9 cellular contexts compared by ENCODE assay signal in genomic region chr1:228212415-228212965, GRCh38. TPM values are rescaled to one million over a fixed set of nuclear protein-coding genes. Genes with fewer than 3 reads are reported as not detected.
DNase-seq lines count a peak whose midpoint lies in the region; ATAC-seq and TF ChIP-seq lines count a peak whose summit lies in the region.
"Had no signal": no experiment of that assay in that cellular context is flagged by ENCODE, and none has a peak within 500 bp of the region (broad histone marks: within the 10 kb centered on the region; RNA-seq: fewer than 3 reads in every experiment).

No MANE protein-coding gene starts in this region.

- H3K36me3 Mint-ChIP-seq in WTC11, result peaks cover 10% of the 10 kb centered on the region

- H3K4me3 ChIP-seq in iPS-18c (ENCODE audit: insufficient read depth, low read depth, low read length) (peak overlapping the region; percentile 52), spleen (peak overlapping the region in 7 of 8 donors; percentile 44 to 75 (median 53)), brain microvascular endothelial cell (ENCODE audit: low read depth, low read length) (no peak overlapping the region)
- H3K4me3 ChIP-seq: mucosa of descending colon had no signal

- no peaks in the 10 kb centered on the region for H3K4me1 Mint-ChIP-seq in WTC11

- DNase-seq in DMS53 (lab: John Stamatoyannopoulos, UW), result peak; percentile 76
- no peak for DNase-seq in DMS53 treated with DMSO at 0.1 percent for 48 hours (lab: John Stamatoyannopoulos, UW; ENCODE audit: unreplicated experiment)
- DNase-seq in WTC11 (ENCODE audit: low spot score), result peak; percentile 50
- peak; percentile 81 for DNase-seq in spleen
- DNase-seq in brain microvascular endothelial cell, result no peak

- peaks cover 0 to 40% (median 16%) of the 10 kb centered on the region in 6 donors for H3K4me1 ChIP-seq in spleen

- TF ChIP-seq POLR2A in spleen (IDR thresholded peaks at IDR 0.05), result no peak

- H3K9me3 ChIP-seq in iPS-18c (ENCODE audit: control insufficient read depth, insufficient read depth, low read length), result no peaks in the 10 kb centered on the region
- H3K9me3 ChIP-seq in spleen, result no peaks in the 10 kb centered on the region
- H3K9me3 ChIP-seq: mucosa of descending colon had no signal

- in situ Hi-C loops in brain microvascular endothelial cell (cut with HindIII; ENCODE audit: low pct_ligation_motif_present, low sequenced_read_pairs), result no loop called here

- TF ChIP-seq CTCF in WTC11 (IDR thresholded peaks at IDR 0.05) (no peak), spleen (IDR thresholded peaks at IDR 0.05 in 8 of 11, conservative IDR thresholded peaks at IDR 0.05 in 3 of 11) (no peak), brain microvascular endothelial cell (IDR thresholded peaks at IDR 0.05; ENCODE audit: low read depth, low read length, missing control alignments) (no peak)

- WGBS in spleen, 5 donors, result 31 to 68% (median 45%) methylated on average over 52 to 66 of the region's 66 CpGs

- H3K27ac Mint-ChIP-seq in WTC11, result no peak overlapping the region

- peaks cover 0 to 14% (median 6%) of the 10 kb centered on the region in 6 donors for H3K36me3 ChIP-seq in spleen
- no peaks in the 10 kb centered on the region for H3K36me3 ChIP-seq in brain microvascular endothelial cell (replicated peaks)

- peak; percentile 15 for ATAC-seq in WTC11
- ATAC-seq in HG02970 (IDR thresholded peaks at IDR 0.05; ENCODE audit: low FRiP score, unreplicated experiment), result no peak
- no peak for ATAC-seq in GM18498 (IDR thresholded peaks at IDR 0.05; ENCODE audit: unreplicated experiment)

- no peaks in the 10 kb centered on the region for H3K9me3 Mint-ChIP-seq in WTC11

- intact Hi-C loops in spleen (cut with DNase I; ENCODE audit: low total_unique reads), result no loop called here

- peaks cover 0 to 27% (median 0%) of the 10 kb centered on the region in 7 donors for H3K27me3 ChIP-seq in spleen (replicated peaks in 1 of 7)
- no peaks in the 10 kb centered on the region for H3K27me3 ChIP-seq in brain microvascular endothelial cell (replicated peaks)

- H3K4me3 Mint-ChIP-seq in WTC11, result peak overlapping the region; percentile 84

- POLR2A ChIA-PET in WTC11 (lab: Charles Lee), result interaction anchor here (1.2 to 1.3 kb wide), 2 partner anchors 38 to 46 kb away, joined by 3 read pairs; no protein-coding TSS in a partner anchor

- H3K27me3 Mint-ChIP-seq in WTC11 (ENCODE audit: low read depth), result peaks cover 14% of the 10 kb centered on the region

- CTCF ChIA-PET in WTC11 (lab: Charles Lee), result interaction anchor here (0.7 to 3.3 kb wide), 7 partner anchors 31 to 213 kb away, joined by 3 to 22 read pairs (median 6); partner anchors contain the start of gene IBA57

- H3K27ac ChIP-seq in spleen (peak overlapping the region in 2 of 8 donors; percentile 77 to 85), brain microvascular endothelial cell (no peak overlapping the region)

TF ChIP-seq in WTC11, 78 proteins besides CTCF, POLR2A, EP300 and RAD21:
- TF ChIP-seq E2F5 (CRISPR knock-in tag; IDR thresholded peaks at IDR 0.05) (0 out of 2 replicates have a peak, but pooled peaks have one; percentile 48), ATF3 (CRISPR knock-in tag; conservative IDR thresholded peaks at IDR 0.05) (no peak), MYBL2 (CRISPR knock-in tag; IDR thresholded peaks at IDR 0.05) (0 out of 2 replicates have a peak, but pooled peaks have one; percentile 0), AFF4 (CRISPR knock-in tag; IDR thresholded peaks at IDR 0.05; ENCODE audit: borderline replicate concordance) (no peak), FOXJ3 (CRISPR knock-in tag; IDR thresholded peaks at IDR 0.05; ENCODE audit: borderline replicate concordance) (no peak), ZBTB43 (CRISPR knock-in tag; IDR thresholded peaks at IDR 0.05) (no peak), MAX (CRISPR knock-in tag; IDR thresholded peaks at IDR 0.05) (peak; percentile 57; the same call in 1 of the 2 replicates), TEAD1 (CRISPR knock-in tag; IDR thresholded peaks at IDR 0.05) (0 out of 2 replicates have a peak, but pooled peaks have one; percentile 26), NFE2L1 (CRISPR knock-in tag; IDR thresholded peaks at IDR 0.05) (no peak), HMGA2 (CRISPR knock-in tag; IDR thresholded peaks at IDR 0.05) (no peak), FOXP1 (CRISPR knock-in tag; IDR thresholded peaks at IDR 0.05; ENCODE audit: borderline replicate concordance) (peak; percentile 30; the same call in 1 of the 2 replicates)

RNA-seq across cellular contexts. Expression of gene OBSCN, which starts 4.6 kb away (rescaled TPM):
- total RNA-seq in WTC11 (2021) (38.8 to 47.7 TPM (median 47.5 TPM) in 3 replicates), spleen (10 to 100 TPM; 35.3 to 71.7 (median 46.0) TPM)
- polyA plus RNA-seq in spleen, result 10 to 100 TPM; 12.6 to 31.6 (median 23.3) TPM

RNA-seq across cellular contexts. Expression of gene IBA57, which starts 46.9 kb away (rescaled TPM):
- total RNA-seq in WTC11 (2021) (11.4 to 12.5 TPM (median 12.1 TPM) in 3 replicates), spleen (10 to 100 TPM in 5 of 7 donors, 1 to 10 TPM in 2; 7.1 to 14.7 (median 11.6) TPM)
- 1 to 10 TPM in 2 of 3 donors, under 1 TPM in 1; 0.59 to 4.3 (median 1.1) TPM for polyA plus RNA-seq in spleen

Comparison
In these comparisons a context has a peak if more than half of its experiments do, and no peak if none do; other contexts are left out.
1. DNase-seq: peak in DMS53 (single experiment), WTC11 (single experiment) and spleen (single experiment); none in DMS53 treated with DMSO at 0.1 percent for 48 hours (single experiment) and brain microvascular endothelial cell (single experiment).